ENCODE assay signal across 15 cellular contexts in the genomic region with DNA sequence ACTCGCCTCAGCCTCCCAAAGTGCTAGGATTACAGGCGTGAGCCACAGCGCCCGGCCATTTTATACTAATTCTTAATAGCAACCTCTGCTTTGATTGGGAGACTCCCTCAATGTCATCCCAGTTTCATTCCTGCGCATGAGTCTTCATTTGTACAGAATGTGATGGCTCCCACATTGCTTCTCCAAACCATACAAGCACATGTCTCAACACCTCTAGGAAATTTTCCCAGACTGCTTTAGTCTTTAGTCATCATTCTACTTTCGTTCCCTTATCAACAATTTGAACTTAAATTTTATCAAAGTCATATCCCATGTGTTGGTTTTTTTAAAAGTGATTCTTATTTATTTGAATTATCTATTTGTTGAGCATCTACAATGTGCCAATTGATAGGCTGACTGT. TPM values are rescaled to one million over a fixed set of nuclear protein-coding genes. Genes with fewer than 3 reads are reported as not detected.
DNase-seq lines count a peak whose midpoint lies in the region; ATAC-seq and TF ChIP-seq lines count a peak whose summit lies in the region.
"Had no signal": no experiment of that assay in that cellular context is flagged by ENCODE, and none has a peak within 500 bp of the region (broad histone marks: within the 10 kb centered on the region; RNA-seq: fewer than 3 reads in every experiment).

No MANE protein-coding gene starts in this region.

- no peak overlapping the region for H3K4me2 ChIP-seq in mesendoderm (ENCODE audit: low read length)
- H3K4me2 ChIP-seq: BLaER1 had no signal

- H3K9ac ChIP-seq in mesendoderm (ENCODE audit: low read length), result no peak overlapping the region
- H3K9ac ChIP-seq: BLaER1 had no signal

- H2BK5ac ChIP-seq in mesendoderm (ENCODE audit: low read length), result no peak overlapping the region

- DNase-seq in cardiac muscle cell (ENCODE audit: low read depth in 1 of 2, low spot score in 1 of 2) (no peak), Right ventricle myocardium superior (no peak), epithelial cell of esophagus (ENCODE audit: low read depth) (peak; percentile 60), mesendoderm (no peak), erythroblast (lab: John Stamatoyannopoulos, UW) (no peak), GDM1 (lab: John Stamatoyannopoulos, UW) (no peak), medulla oblongata (ENCODE audit: extremely low spot score) (no peak), NCI-H345 treated with DMSO at 0.1 percent for 48 hours (lab: John Stamatoyannopoulos, UW; ENCODE audit: unreplicated experiment) (no peak)
- DNase-seq: 8988T; CD4-positive, alpha-beta memory T cell; DMS153; DMS79 had no signal

- H3K18ac ChIP-seq in mesendoderm (ENCODE audit: low read length), result no peak overlapping the region

- no peak overlapping the region for H4K5ac ChIP-seq in mesendoderm (ENCODE audit: low read length)

- no peaks in the 10 kb centered on the region for H3K79me2 ChIP-seq in mesendoderm (ENCODE audit: control insufficient read depth, insufficient read depth, low read length)

- H2BK120ac ChIP-seq in mesendoderm (ENCODE audit: low read depth, low read length), result no peak overlapping the region

- H4K8ac ChIP-seq in mesendoderm (ENCODE audit: low read depth, low read length), result no peak overlapping the region

- intact Hi-C loops in Right ventricle myocardium superior (cut with DNase I), result no loop called here

- H3K23ac ChIP-seq in mesendoderm (ENCODE audit: low read length), result no peak overlapping the region

- H3K27me3 ChIP-seq in cardiac muscle cell, result no peaks in the 10 kb centered on the region
- no peaks in the 10 kb centered on the region for H3K27me3 ChIP-seq in mesendoderm (ENCODE audit: insufficient read depth, low read length, poor library complexity)
- H3K27me3 ChIP-seq: BLaER1 had no signal

- H3K4me1 ChIP-seq in cardiac muscle cell (ENCODE audit: low read depth), result peaks cover 25% of the 10 kb centered on the region
- peaks cover 2% of the 10 kb centered on the region for H3K4me1 ChIP-seq in mesendoderm (ENCODE audit: control insufficient read depth, low read depth, low read length)
- H3K4me1 ChIP-seq: BLaER1, HAP-1 had no signal

- no peak for ATAC-seq in Right ventricle myocardium superior (ENCODE audit: poor library complexity)
- ATAC-seq: GM12878 had no signal

- TF ChIP-seq POLR2A in erythroblast (IDR thresholded peaks at IDR 0.05; ENCODE audit: low read length), result no peak

- no CpG with 5 or more reads among the region's 6 CpGs for WGBS in mesendoderm (ENCODE audit: extremely low coverage, insufficient coverage, low lambda C conversion rate)

- H3K27ac ChIP-seq in cardiac muscle cell (peak overlapping the region; percentile 22), mesendoderm (ENCODE audit: low read depth, low read length) (no peak overlapping the region)
- H3K27ac ChIP-seq: BLaER1 had no signal

- H2BK15ac ChIP-seq in mesendoderm (replicated peaks; ENCODE audit: low read depth), result no peak overlapping the region

- H3K79me1 ChIP-seq in mesendoderm (ENCODE audit: low read length), result no peaks in the 10 kb centered on the region

- H3K36me3 ChIP-seq in cardiac muscle cell (peaks cover 9% of the 10 kb centered on the region), mesendoderm (ENCODE audit: control insufficient read depth, insufficient read depth, low read length) (no peaks in the 10 kb centered on the region)

- no peak for TF ChIP-seq CTCF in cardiac muscle cell (IDR thresholded peaks at IDR 0.05; ENCODE audit: low read depth, low read length)
- TF ChIP-seq CTCF in epithelial cell of esophagus (IDR thresholded peaks at IDR 0.05; ENCODE audit: insufficient read depth, low read depth, low read length, missing control alignments), result no peak

- no peak overlapping the region for H3K4me3 ChIP-seq in cardiac muscle cell
- H3K4me3 ChIP-seq in epithelial cell of esophagus (ENCODE audit: low read length), result no peak overlapping the region
- H3K4me3 ChIP-seq in mesendoderm (ENCODE audit: low read length), result no peak overlapping the region
- H3K4me3 ChIP-seq: BLaER1, GM12878, HAP-1 had no signal

- no peak overlapping the region for H2AK5ac ChIP-seq in mesendoderm (ENCODE audit: low read length)

- H3K4ac ChIP-seq in mesendoderm (ENCODE audit: low read depth, low read length), result peak overlapping the region; percentile 3

- H3K56ac ChIP-seq in mesendoderm (ENCODE audit: low read length), result no peak overlapping the region

- H3K9me3 ChIP-seq in cardiac muscle cell (ENCODE audit: low read depth), result no peaks in the 10 kb centered on the region
- H3K9me3 ChIP-seq: HAP-1 had no signal

RNA-seq across cellular contexts. Expression of gene SNX4, which starts 58.1 kb away (rescaled TPM):
- total RNA-seq in cardiac muscle cell (63.8 and 72.1 TPM in 2 replicates), Right ventricle myocardium superior (17.4 TPM)
- 41.4 and 43.5 TPM in 2 replicates for polyA plus RNA-seq in cardiac muscle cell
- polyA plus RNA-seq in mesendoderm (2013, experiment 1 of 2), result 17.5 TPM
- polyA plus RNA-seq in mesendoderm (2013, experiment 2 of 2), result 18.0 TPM
